In the genomic region with DNA sequence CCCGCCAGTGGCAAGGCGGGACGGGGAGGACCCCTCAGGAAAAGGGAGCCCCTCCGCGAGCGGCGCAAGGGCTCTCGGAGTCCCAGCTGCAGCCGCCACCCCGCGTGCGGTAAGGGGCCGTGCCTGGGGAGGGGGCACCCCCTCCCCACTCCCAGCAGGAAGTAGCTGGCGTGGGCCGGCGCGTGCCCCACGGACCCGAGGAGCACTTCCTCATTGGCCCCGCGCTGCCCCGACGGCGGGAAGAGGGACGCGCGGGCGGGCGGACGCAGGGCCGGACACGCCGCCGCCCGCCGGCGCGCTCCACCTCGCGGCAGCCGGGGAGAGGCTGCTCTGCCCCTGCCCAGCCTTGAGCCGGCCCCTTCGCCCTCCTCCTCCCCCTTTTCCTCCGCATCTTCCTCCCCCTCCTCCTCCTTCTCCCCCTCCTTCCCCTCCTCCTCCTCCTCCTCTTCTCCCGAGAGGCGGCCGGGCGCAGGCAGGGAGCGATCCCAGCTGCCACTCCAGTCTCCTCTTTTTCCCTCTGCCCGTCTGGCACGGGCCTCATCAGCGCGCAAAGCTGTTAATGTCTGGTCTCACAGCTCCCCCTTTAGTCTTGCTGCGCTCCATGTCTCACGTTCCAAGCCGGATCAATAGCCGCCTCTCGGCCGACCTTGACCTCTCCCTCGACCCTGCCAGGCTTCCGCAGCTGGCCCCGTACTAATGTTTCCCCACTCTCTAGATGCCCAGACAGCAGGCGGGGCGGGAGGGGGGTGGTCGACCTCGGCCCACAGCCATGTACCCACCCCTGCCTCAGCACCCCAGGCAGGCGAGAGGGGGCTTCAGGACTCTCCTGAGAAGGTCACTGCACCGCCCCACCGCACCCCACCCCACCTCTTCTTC, we compare ENCODE assay signal across 9 cellular contexts. TPM values are rescaled to one million over a fixed set of nuclear protein-coding genes. Genes with fewer than 3 reads are reported as not detected.
DNase-seq lines count a peak whose midpoint lies in the region; ATAC-seq and TF ChIP-seq lines count a peak whose summit lies in the region.
"Had no signal": no experiment of that assay in that cellular context is flagged by ENCODE, and none has a peak within 500 bp of the region (broad histone marks: within the 10 kb centered on the region; RNA-seq: fewer than 3 reads in every experiment).

No MANE protein-coding gene starts in this region.

- H3K27me3 ChIP-seq in esophagus squamous epithelium (peaks cover 0 to 79% (median 0%) of the 10 kb centered on the region in 4 donors), muscle layer of colon (ENCODE audit: control insufficient read depth in 1 of 2, insufficient read depth in 2 of 2, low read length in 2 of 2) (peaks cover 24 to 42% of the 10 kb centered on the region in 2 donors)

- peak; percentile 41 for ATAC-seq in HG02759 (IDR thresholded peaks at IDR 0.05; ENCODE audit: unreplicated experiment)

- peak in 5 of 6 experiments; percentile 19 to 62 (median 32) for TF ChIP-seq CTCF in esophagus squamous epithelium (IDR thresholded peaks at IDR 0.05)

- WGBS in esophagus squamous epithelium, 2 donors = 0% methylated on average over 9 to 29 of the region's 69 CpGs
- 1% methylated on average over 69 of the region's 69 CpGs for WGBS in urinary bladder

- peak overlapping the region; percentile 65 to 90 (median 80) for H3K4me3 ChIP-seq in esophagus squamous epithelium
- peak overlapping the region; percentile 8 to 47 for H3K4me3 ChIP-seq in muscle layer of colon (ENCODE audit: low read depth in 1 of 2, low read length in 2 of 2)
- peak overlapping the region; percentile 38 for H3K4me3 ChIP-seq in urinary bladder (ENCODE audit: low read depth, low read length)

- peak; percentile 69 for DNase-seq in COLO668 (lab: John Stamatoyannopoulos, UW; ENCODE audit: unreplicated experiment)
- DNase-seq in NCI-H460 (ENCODE audit: extremely low read depth, low read depth) = peak; percentile 70
- peak; percentile 80 for DNase-seq in activated CD8-positive, alpha-beta memory T cell treated with anti-CD3 and anti-CD28 coated beads, Interleukin-2, amount 50 U/mL, for 48 hours
- DNase-seq in esophagus squamous epithelium (lab: John Stamatoyannopoulos, UW) = no peak
- DNase-seq in occipital lobe (lab: John Stamatoyannopoulos, UW) = no peak

- no peak overlapping the region for H3K9ac ChIP-seq in muscle layer of colon (ENCODE audit: low read length)

- H3K4me1 ChIP-seq in esophagus squamous epithelium (peaks cover 20 to 55% (median 26%) of the 10 kb centered on the region in 3 donors), muscle layer of colon (ENCODE audit: insufficient read depth, low read length) (peaks cover 25% of the 10 kb centered on the region), urinary bladder (ENCODE audit: insufficient read depth) (peaks cover 2% of the 10 kb centered on the region)

- H3K9me3 ChIP-seq in esophagus squamous epithelium = no peaks in the 10 kb centered on the region
- H3K9me3 ChIP-seq in muscle layer of colon (ENCODE audit: low read length) = no peaks in the 10 kb centered on the region
- H3K9me3 ChIP-seq: tibial nerve had no signal

- TF ChIP-seq POLR2A in esophagus squamous epithelium (IDR thresholded peaks at IDR 0.05) = peak in 2 of 4 donors; percentile 25 to 37

- H3K27ac ChIP-seq in esophagus squamous epithelium = peak overlapping the region; percentile 82 to 92 (median 88)
- H3K27ac ChIP-seq in muscle layer of colon (ENCODE audit: low read depth, low read length) = no peak overlapping the region
- no peak overlapping the region for H3K27ac ChIP-seq in urinary bladder (ENCODE audit: low read depth)

- H3K36me3 ChIP-seq in esophagus squamous epithelium = no peaks in the 10 kb centered on the region
- no peaks in the 10 kb centered on the region for H3K36me3 ChIP-seq in muscle layer of colon (ENCODE audit: insufficient read depth, low read length)
- no peaks in the 10 kb centered on the region for H3K36me3 ChIP-seq in urinary bladder (ENCODE audit: insufficient read depth)
- H3K36me3 ChIP-seq: tibial nerve had no signal

- intact Hi-C loops in esophagus squamous epithelium (cut with DNase I) = loop anchor here (10.0 kb wide), 1 partner anchor 1140 kb away; no protein-coding TSS in a partner anchor

RNA-seq across cellular contexts. Expression of gene BCL11B, which starts 2.6 kb away (rescaled TPM):
- total RNA-seq in NCI-H460 (2014; rRNA removed; shearing (Covaris generic)) = 0.14 TPM in 1 of 2 replicates, not detected in the other
- polyA plus RNA-seq in NCI-H460 (2014; cell fraction: nucleus; rRNA removed) = not detected in 2 replicates
- total RNA-seq in esophagus squamous epithelium (10 to 100 TPM; 10.1 to 19.3 (median 12.9) TPM), urinary bladder (1.3 TPM), occipital lobe (27.0 TPM)
- 0.27 TPM for polyA plus RNA-seq in urinary bladder

Comparison
In these comparisons a context has a peak if more than half of its experiments do, and no peak if none do; other contexts are left out.
1. DNase-seq: peak in COLO668 (single experiment), NCI-H460 (single experiment) and activated CD8-positive, alpha-beta memory T cell treated with anti-CD3 and anti-CD28 coated beads, Interleukin-2, amount 50 U/mL, for 48 hours (single experiment); none in esophagus squamous epithelium (single experiment) and occipital lobe (single experiment).
2. H3K27ac ChIP-seq: peak in esophagus squamous epithelium (4 of 4); none in muscle layer of colon (single experiment) and urinary bladder (single experiment).
3. H3K4me3 ChIP-seq: peak in every context shown above with its lines; median percentile 80 in esophagus squamous epithelium; 38 in urinary bladder; 28 in muscle layer of colon.